ENCODE assay signal across 15 cellular contexts in genomic region chr18:78242796-78243195, GRCh38.
"Had no signal": no experiment of that assay in that cellular context is flagged by ENCODE, and none has a peak within 500 bp of the region (broad histone marks: within the 10 kb centered on the region; RNA-seq: fewer than 3 reads in every experiment).

No MANE protein-coding gene starts in this region.

- H3K27me3 ChIP-seq: neutrophil, uterus had no signal

- H3K27me3 Mint-ChIP-seq: activated CD4-positive, alpha-beta memory T cell treated with anti-CD3 and anti-CD28 coated beads, Interleukin-2, amount 10 ng/mL, durations not matched to agents 7 days and 5 days; activated naive CD8-positive, alpha-beta T cell had no signal

- DNase-seq: activated CD4-positive, alpha-beta memory T cell treated with anti-CD3 and anti-CD28 coated beads, Interleukin-2, amount 10 ng/mL, durations not matched to agents 7 days and 5 days; activated gamma-delta T cell; activated T-cell treated with anti-CD3 and anti-CD28 coated beads, Interleukin-2, amount 50 U/mL, for 48 hours; caudate nucleus; effector memory CD4-positive, alpha-beta T cell; glutamatergic neuron; lower lobe of right lung; midbrain; T1000 had no signal

- H3K4me3 ChIP-seq: prostate gland, tibial artery, uterus had no signal

- H3K27ac Mint-ChIP-seq: activated CD4-positive, alpha-beta memory T cell treated with anti-CD3 and anti-CD28 coated beads, Interleukin-2, amount 10 ng/mL, durations not matched to agents 7 days and 5 days; activated naive CD8-positive, alpha-beta T cell; stimulated activated effector memory CD8-positive, alpha-beta T cell treated with anti-CD3 and anti-CD28 coated beads, Interleukin-12 subunit alpha, Interleukin-12 subunit beta, amount 100 ng/mL, for 72 hours had no signal

- H3K36me3 Mint-ChIP-seq: activated naive CD8-positive, alpha-beta T cell; stimulated activated effector memory CD8-positive, alpha-beta T cell treated with anti-CD3 and anti-CD28 coated beads, Interleukin-12 subunit alpha, Interleukin-12 subunit beta, amount 100 ng/mL, for 72 hours had no signal

- H3K4me3 Mint-ChIP-seq: activated CD4-positive, alpha-beta memory T cell treated with anti-CD3 and anti-CD28 coated beads, Interleukin-2, amount 10 ng/mL, durations not matched to agents 7 days and 5 days; activated naive CD8-positive, alpha-beta T cell; stimulated activated effector memory CD8-positive, alpha-beta T cell treated with anti-CD3 and anti-CD28 coated beads, Interleukin-12 subunit alpha, Interleukin-12 subunit beta, amount 100 ng/mL, for 72 hours had no signal

- ATAC-seq: stimulated activated effector memory CD8-positive, alpha-beta T cell treated with anti-CD3 and anti-CD28 coated beads, Interleukin-12 subunit alpha, Interleukin-12 subunit beta, amount 100 ng/mL, for 72 hours had no signal

- H3K36me3 ChIP-seq: lower lobe of right lung, neutrophil, prostate gland, tibial artery, uterus had no signal
